Comparison of ENCODE assay signal across 8 cellular contexts in genomic region chr15:70974004-70974832, GRCh38.
A peak's percentile ranks its signal among the peaks of the same experiment; 100 is the strongest.
DNase-seq lines count a peak whose midpoint lies in the region; ATAC-seq and TF ChIP-seq lines count a peak whose summit lies in the region.

No MANE protein-coding gene starts in this region.

- no peaks in the 10 kb centered on the region for H4K20me1 ChIP-seq in GM23338 (replicated peaks; ENCODE audit: insufficient read depth)

- TF ChIP-seq CTCF in 22Rv1 (IDR thresholded peaks at IDR 0.05) (peak; percentile 63), GM23338 (conservative IDR thresholded peaks at IDR 0.05; ENCODE audit: low read depth in 2 of 2) (peak; percentile 46 to 63; a peak in 3 of 4 replicates), foreskin keratinocyte (conservative IDR thresholded peaks at IDR 0.05) (peak; percentile 83), testis (IDR thresholded peaks at IDR 0.05) (no peak)

- H3K36me3 ChIP-seq in GM23338 (ENCODE audit: insufficient read depth) (no peaks in the 10 kb centered on the region), SK-N-MC (ENCODE audit: insufficient read depth, low read length) (no peaks in the 10 kb centered on the region), testis (ENCODE audit: low read depth, missing control alignments) (no peaks in the 10 kb centered on the region)

- H3K9me3 Mint-ChIP-seq in GM23338, result no peaks in the 10 kb centered on the region

- intact Hi-C loops in testis (cut with DNase I; ENCODE audit: low total_unique reads), result no loop called here

- no peak overlapping the region for H3K4me2 ChIP-seq in GM23338

- ATAC-seq in GM23338 (no peak), foreskin keratinocyte (no peak), GM21528 (IDR thresholded peaks at IDR 0.05; ENCODE audit: low FRiP score, unreplicated experiment) (no peak)

- no peak overlapping the region for H3K27ac Mint-ChIP-seq in GM23338

- H2AFZ ChIP-seq in GM23338, result no peak overlapping the region

- H3K4me3 ChIP-seq in GM23338, result no peak overlapping the region
- no peak overlapping the region for H3K4me3 ChIP-seq in SK-N-MC
- no peak overlapping the region for H3K4me3 ChIP-seq in testis

- H3K9me3 ChIP-seq in SK-N-MC (ENCODE audit: low read depth, low read length), result no peaks in the 10 kb centered on the region
- no peaks in the 10 kb centered on the region for H3K9me3 ChIP-seq in testis

- H3K9me2 ChIP-seq in GM23338 (ENCODE audit: insufficient read depth), result no peaks in the 10 kb centered on the region

- H3K27me3 ChIP-seq in GM23338 (ENCODE audit: insufficient read depth) (no peaks in the 10 kb centered on the region), foreskin keratinocyte (no peaks in the 10 kb centered on the region), testis (no peaks in the 10 kb centered on the region)

- no peak for TF ChIP-seq POLR2A in testis (IDR thresholded peaks at IDR 0.05)

- no peaks in the 10 kb centered on the region for H3K79me2 ChIP-seq in GM23338 (replicated peaks; ENCODE audit: insufficient read depth)

- WGBS in testis, 2 donors, result 62 to 73% methylated on average over 5 of the region's 5 CpGs

- H3F3A ChIP-seq in GM23338 (replicated peaks; ENCODE audit: low read depth), result no peaks in the 10 kb centered on the region

- H3K4me1 Mint-ChIP-seq in GM23338, result no peaks in the 10 kb centered on the region

- no peaks in the 10 kb centered on the region for H3K4me1 ChIP-seq in GM23338 (ENCODE audit: insufficient read depth)
- peaks cover 14% of the 10 kb centered on the region for H3K4me1 ChIP-seq in foreskin keratinocyte
- H3K4me1 ChIP-seq in testis, result no peaks in the 10 kb centered on the region

- DNase-seq in GM23338 (ENCODE audit: low spot score) (peak; percentile 67), SK-N-MC (ENCODE audit: low read depth, low spot score) (peak; percentile 12), foreskin keratinocyte (peak; percentile 16 to 52), NK-92 (lab: John Stamatoyannopoulos, UW; ENCODE audit: unreplicated experiment) (no peak), testis (no peak)
- no peak for DNase-seq in effector CD4-positive, alpha-beta T cell

- H3K27ac ChIP-seq in 22Rv1, result no peak overlapping the region
- no peak overlapping the region for H3K27ac ChIP-seq in GM23338 (ENCODE audit: low read depth)
- no peak overlapping the region for H3K27ac ChIP-seq in SK-N-MC
- H3K27ac ChIP-seq in foreskin keratinocyte, result peak overlapping the region; percentile 35
- no peak overlapping the region for H3K27ac ChIP-seq in testis

- H3K4me3 Mint-ChIP-seq in GM23338, result no peak overlapping the region

- H3K9ac ChIP-seq in SK-N-MC (ENCODE audit: insufficient read length), result no peak overlapping the region

- H3K27me3 Mint-ChIP-seq in GM23338 (ENCODE audit: insufficient read depth, low read depth, poor library complexity), result peaks cover 3% of the 10 kb centered on the region

- H3K36me3 Mint-ChIP-seq in GM23338 (ENCODE audit: low read depth), result no peaks in the 10 kb centered on the region

TF ChIP-seq in GM23338, 12 proteins besides CTCF, POLR2A, EP300 and RAD21:
- TF ChIP-seq JUNB (IDR thresholded peaks at IDR 0.05; ENCODE audit: unreplicated experiment), result no peak

Comparison
In these comparisons a context has a peak if more than half of its experiments do, and no peak if none do; other contexts are left out.
1. CTCF ChIP-seq: peak in 22Rv1 (single experiment), GM23338 (2 of 2) and foreskin keratinocyte (single experiment); none in testis (0 of 3).
2. DNase-seq: peak in GM23338 (single experiment), SK-N-MC (single experiment) and foreskin keratinocyte (2 of 2); none in effector CD4-positive, alpha-beta T cell (single experiment), NK-92 (single experiment) and testis (single experiment).